ENCODE assay signal across 9 cellular contexts in genomic region chr3:151875759-151876158, GRCh38. TPM values are rescaled to one million over a fixed set of nuclear protein-coding genes. Genes with fewer than 3 reads are reported as not detected.
DNase-seq lines count a peak whose midpoint lies in the region; ATAC-seq, FAIRE-seq and TF ChIP-seq lines count a peak whose summit lies in the region.
"Had no signal": no experiment of that assay in that cellular context is flagged by ENCODE, and none has a peak within 500 bp of the region (broad histone marks: within the 10 kb centered on the region; RNA-seq: fewer than 3 reads in every experiment).

No MANE protein-coding gene starts in this region.

- H3K4me1 ChIP-seq in Loucy (ENCODE audit: insufficient read depth, low read length, poor library complexity, severe bottlenecking), result peaks cover 68% of the 10 kb centered on the region
- no peaks in the 10 kb centered on the region for H3K4me1 ChIP-seq in ovary (ENCODE audit: insufficient read depth)

- peak overlapping the region; percentile 5; the same call in 1 of the 2 replicates for H2AFZ ChIP-seq in Loucy (ENCODE audit: low read length)

- no peaks in the 10 kb centered on the region for H3K36me3 ChIP-seq in Loucy (ENCODE audit: insufficient read depth, low read length)
- no peaks in the 10 kb centered on the region for H3K36me3 ChIP-seq in ovary

- FAIRE-seq in GM12891 (lab: Jason Lieb, UNC), result peak; percentile 64

- TF ChIP-seq POLR2A in GM12891 (IDR thresholded peaks at IDR 0.05; ENCODE audit: low read depth, low read length), result no peak
- TF ChIP-seq POLR2A in ovary (IDR thresholded peaks at IDR 0.05), result no peak

- H3F3A ChIP-seq in Loucy (ENCODE audit: low read depth), result peaks cover 5% of the 10 kb centered on the region; the same call in 1 of the 2 replicates

- H3K79me2 ChIP-seq in Loucy (ENCODE audit: insufficient read depth, low read length), result no peaks in the 10 kb centered on the region

- H3K4me1 Mint-ChIP-seq in immature natural killer cell, result peaks cover 21 to 39% of the 10 kb centered on the region in 2 donors
- H3K4me1 Mint-ChIP-seq in nephron progenitor cell, result peaks cover 11% of the 10 kb centered on the region

- peak; percentile 51 for ATAC-seq in GM21723 (IDR thresholded peaks at IDR 0.05; ENCODE audit: unreplicated experiment)

- peak overlapping the region; percentile 73 for H3K9ac ChIP-seq in Loucy (ENCODE audit: low read depth, low read length, poor library complexity, severe bottlenecking)

- H3K27ac Mint-ChIP-seq in immature natural killer cell, result peak overlapping the region in 2 of 6 donors; percentile 60 to 65
- H3K27ac Mint-ChIP-seq in nephron progenitor cell, result no peak overlapping the region

- no peak for TF ChIP-seq EP300 in ovary (IDR thresholded peaks at IDR 0.05)

- intact Hi-C loops in ovary (cut with DNase I), result no loop called here

- no peaks in the 10 kb centered on the region for H4K20me1 ChIP-seq in Loucy (ENCODE audit: insufficient read depth, low read length, poor library complexity, severe bottlenecking)

- no peaks in the 10 kb centered on the region for H3K9me3 Mint-ChIP-seq in immature natural killer cell
- H3K9me3 Mint-ChIP-seq in nephron progenitor cell, result no peaks in the 10 kb centered on the region

- H3K27me3 Mint-ChIP-seq in immature natural killer cell (ENCODE audit: low read depth in 3 of 3), result peaks cover 1 to 4% (median 2%) of the 10 kb centered on the region in 3 donors
- H3K27me3 Mint-ChIP-seq in nephron progenitor cell (ENCODE audit: low read depth, poor library complexity), result no peaks in the 10 kb centered on the region

- H3K9me2 ChIP-seq in Loucy (replicated peaks; ENCODE audit: low read depth, low read length), result no peaks in the 10 kb centered on the region

- 77 to 82% (median 80%) methylated on average over 3 of the region's 3 CpGs for WGBS in ovary, 3 donors

- H3K36me3 Mint-ChIP-seq in immature natural killer cell (no peaks in the 10 kb centered on the region), nephron progenitor cell (ENCODE audit: low read depth) (no peaks in the 10 kb centered on the region)

- DNase-seq in GM12891 (ENCODE audit: insufficient read length, low spot score) (no peak), immature natural killer cell (no peak), cortex of kidney (lab: John Stamatoyannopoulos, UW) (no peak), activated gamma-delta T cell treated with Interleukin-2 at 50 U/mL for 16 hours (no peak), nephron progenitor cell (no peak), ovary (no peak)
- DNase-seq: H7 had no signal

- no peak overlapping the region for H3K27ac ChIP-seq in ovary

- TF ChIP-seq CTCF in Loucy (conservative IDR thresholded peaks at IDR 0.05; ENCODE audit: low read length) (no peak), nephron progenitor cell (IDR thresholded peaks at IDR 0.05) (no peak), ovary (IDR thresholded peaks at IDR 0.05) (no peak)

- no peaks in the 10 kb centered on the region for H3K9me3 ChIP-seq in Loucy (ENCODE audit: insufficient read depth, low read depth, low read length)
- H3K9me3 ChIP-seq in ovary, result no peaks in the 10 kb centered on the region

- H3K4me3 Mint-ChIP-seq in immature natural killer cell, result peak overlapping the region; percentile 46 to 73 (median 58)
- H3K4me3 Mint-ChIP-seq in nephron progenitor cell, result no peak overlapping the region

- H3K4me3 ChIP-seq in Loucy (ENCODE audit: low read length, poor library complexity, severe bottlenecking) (peak overlapping the region; percentile 64), ovary (no peak overlapping the region)

- H3K4me2 ChIP-seq in Loucy (ENCODE audit: low read depth, low read length, poor library complexity, severe bottlenecking), result peak overlapping the region; percentile 74

- H3K27me3 ChIP-seq in Loucy (ENCODE audit: insufficient read depth, low read length, poor library complexity, severe bottlenecking) (no peaks in the 10 kb centered on the region), ovary (no peaks in the 10 kb centered on the region)

TF ChIP-seq in GM12891, 5 proteins besides CTCF, POLR2A, EP300 and RAD21:
- TF ChIP-seq POLR2AphosphoS5 (IDR thresholded peaks at IDR 0.05; ENCODE audit: low read depth, low read length) (no peak), PAX5 (IDR thresholded peaks at IDR 0.05; ENCODE audit: insufficient read depth, low read length, severe bottlenecking) (no peak), TAF1 (IDR thresholded peaks at IDR 0.05; ENCODE audit: low read depth, low read length) (no peak), SPI1 (IDR thresholded peaks at IDR 0.05; ENCODE audit: low read depth, low read length) (peak; percentile 41)
TF ChIP-seq in GM12891: peak in this region for 1.

RNA-seq across cellular contexts. Expression of gene SUCNR1, which starts 2.3 kb away (rescaled TPM):
- polyA plus RNA-seq in GM12891 (2012; ENCODE audit: low read depth, missing spikeins), result not detected
- polyA plus RNA-seq in immature natural killer cell (under 1 TPM in 2 of 3 donors, not detected in 1; 0.06 to 0.12 TPM), ovary (under 1 TPM; 0.04 to 0.53 TPM)
- under 1 TPM in 5 of 7 donors, not detected in 2; 0.05 to 0.50 (median 0.23) TPM for total RNA-seq in ovary
- total RNA-seq: H7 had no signal
